Comparison of ENCODE assay signal across 18 cellular contexts in the genomic region with DNA sequence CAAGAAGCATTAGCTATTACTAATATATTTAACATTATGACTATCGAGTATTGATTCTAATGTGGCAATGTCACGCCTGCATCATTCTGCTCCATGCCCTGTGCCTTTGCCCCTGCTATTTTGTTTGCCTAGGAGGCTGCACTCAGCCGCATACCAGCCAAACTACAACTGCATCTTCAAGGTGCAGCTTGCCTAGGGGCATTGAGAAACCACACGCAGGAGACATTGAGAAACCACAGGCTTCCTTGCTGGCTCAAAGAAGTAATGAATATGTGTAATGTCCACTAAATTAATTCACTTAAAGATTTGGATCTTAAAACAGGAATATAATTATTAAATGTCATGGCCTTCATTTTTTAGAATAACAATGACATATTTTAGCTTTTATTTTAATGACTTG.
"Had no signal": no experiment of that assay in that cellular context is flagged by ENCODE, and none has a peak within 500 bp of the region (broad histone marks: within the 10 kb centered on the region; RNA-seq: fewer than 3 reads in every experiment).

No MANE protein-coding gene starts in this region.

- H3K4me1 ChIP-seq: colonic mucosa, esophagus muscularis mucosa, gastroesophageal sphincter, right atrium auricular region, sigmoid colon, upper lobe of left lung, uterus had no signal

- H3K36me3 ChIP-seq: colonic mucosa, esophagus muscularis mucosa, gastroesophageal sphincter, ovary, right atrium auricular region, sigmoid colon, upper lobe of left lung, uterus had no signal

- ATAC-seq: gastroesophageal sphincter, natural killer cell had no signal

- H3K4me3 Mint-ChIP-seq: mesothelial cell of epicardium, natural killer cell, neural crest cell had no signal

- H3K4me1 Mint-ChIP-seq: natural killer cell, neural crest cell had no signal

- H3K36me3 Mint-ChIP-seq: natural killer cell had no signal

- DNase-seq: colonic mucosa; dermis blood vessel endothelial cell; glutamatergic neuron; kidney; natural killer cell; nucleus accumbens; ovary; sigmoid colon; stimulated activated CD4-positive, alpha-beta T cell treated with anti-CD3 and anti-CD28 coated beads, Interleukin-12 subunit alpha, Interleukin-12 subunit beta, amount 100 ng/mL, for 4 hours; stimulated activated naive CD4-positive, alpha-beta T cell treated with Interleukin-2 at 50 U/mL for 16 hours; upper lobe of left lung; uterus had no signal

- H3K9me3 Mint-ChIP-seq: neural crest cell had no signal

- H3K9me3 ChIP-seq: colonic mucosa, ovary, right atrium auricular region, sigmoid colon, upper lobe of left lung, uterus had no signal

- H3K27me3 ChIP-seq: colonic mucosa, esophagus muscularis mucosa, gastroesophageal sphincter, ovary, right atrium auricular region, sigmoid colon, upper lobe of left lung, uterus had no signal

- H3K4me3 ChIP-seq: colonic mucosa, esophagus muscularis mucosa, gastroesophageal sphincter, ovary, right atrium auricular region, sigmoid colon, skin epidermis, upper lobe of left lung, uterus had no signal

- H3K27ac ChIP-seq: colonic mucosa, esophagus muscularis mucosa, gastroesophageal sphincter, ovary, right atrium auricular region, sigmoid colon, skin epidermis, upper lobe of left lung, uterus had no signal

- H3K27ac Mint-ChIP-seq: mesothelial cell of epicardium, natural killer cell had no signal
